ENCODE assay signal across 16 cellular contexts in genomic region chr20:62814060-62814708, GRCh38. TPM values are rescaled to one million over a fixed set of nuclear protein-coding genes. Genes with fewer than 3 reads are reported as not detected.
DNase-seq lines count a peak whose midpoint lies in the region; ATAC-seq, FAIRE-seq and TF ChIP-seq lines count a peak whose summit lies in the region.
"Had no signal": no experiment of that assay in that cellular context is flagged by ENCODE, and none has a peak within 500 bp of the region (broad histone marks: within the 10 kb centered on the region; RNA-seq: fewer than 3 reads in every experiment).

No MANE protein-coding gene starts in this region.

- H3K9me3 Mint-ChIP-seq in natural killer cell treated with Interleukin-12 subunit alpha and Interleukin-12 subunit beta and Interleukin-15 and Interleukin-18, amount 100 ng/mL, for 72 hours: no peaks in the 10 kb centered on the region
- H3K9me3 Mint-ChIP-seq in activated CD4-positive, alpha-beta T cell treated with anti-CD3 and anti-CD28 coated beads, Interleukin-2, amount 10 ng/mL, durations not matched to agents 24 days and 14 days: no peaks in the 10 kb centered on the region
- H3K9me3 Mint-ChIP-seq: GM23338 had no signal

- peak overlapping the region in 10 of 11 experiments; percentile 1 to 99 (median 93); a peak in 15 of 22 replicates for H3K4me2 ChIP-seq in BLaER1 treated with 17β-estradiol and CSF1 and Interleukin-3, amounts not matched to agents 10 nM and 100 nM
- no peak overlapping the region for H3K4me2 ChIP-seq in K562 (ENCODE audit: insufficient read depth, low read length)
- no peak overlapping the region for H3K4me2 ChIP-seq in trophoblast cell (ENCODE audit: low read length)

- no peak overlapping the region for H4K12ac ChIP-seq in trophoblast cell (ENCODE audit: low read depth, low read length)

- FAIRE-seq in HTR-8/SVneo (lab: Jason Lieb, UNC) (peak; percentile 38), K562 (lab: Jason Lieb, UNC) (no peak)
- FAIRE-seq: GM12891 had no signal

- peak overlapping the region; percentile 16 for H2BK12ac ChIP-seq in trophoblast cell (ENCODE audit: low read length)

- H4K91ac ChIP-seq in trophoblast cell (ENCODE audit: low read depth, low read length): peak overlapping the region; percentile 58

- H3K79me1 ChIP-seq in trophoblast cell (ENCODE audit: low read length): peaks cover 28% of the 10 kb centered on the region

- H3K4me1 ChIP-seq in BLaER1 treated with 17β-estradiol and CSF1 and Interleukin-3, amounts not matched to agents 10 nM and 100 nM: peaks cover 70 to 92% (median 79%) of the 10 kb centered on the region in 10 experiments
- peaks cover 3 to 81% of the 10 kb centered on the region in 2 experiments; a peak in 3 of 5 replicates for H3K4me1 ChIP-seq in K562 (replicated peaks in 1 of 2; ENCODE audit: control insufficient read depth in 2 of 2, insufficient read depth in 2 of 2, low read length in 2 of 2)
- peaks cover 33 to 46% of the 10 kb centered on the region in 2 experiments for H3K4me1 ChIP-seq in trophoblast cell (ENCODE audit: control insufficient read depth in 1 of 2, insufficient read depth in 2 of 2, low read length in 2 of 2)

- no peaks in the 10 kb centered on the region for H3K9me3 ChIP-seq in BLaER1 treated with 17β-estradiol and CSF1 and Interleukin-3, amounts not matched to agents 10 nM and 100 nM (replicated peaks in 1 of 11)
- H3K9me3 ChIP-seq in K562 (replicated peaks; ENCODE audit: control insufficient read depth, insufficient read depth, low read depth, low read length) (no peaks in the 10 kb centered on the region), trophoblast cell (ENCODE audit: insufficient read depth, low read depth, low read length) (no peaks in the 10 kb centered on the region)
- H3K9me3 ChIP-seq: SJCRH30 had no signal

- H4K8ac ChIP-seq in trophoblast cell (ENCODE audit: low read depth, low read length): no peak overlapping the region

- no peak for TF ChIP-seq CTCF in K562 (IDR thresholded peaks at IDR 0.05 in 2 of 3, conservative IDR thresholded peaks at IDR 0.05 in 1 of 3; ENCODE audit: insufficient read depth in 2 of 3, low read depth in 1 of 3, low read length in 3 of 3)

- H2BK120ac ChIP-seq in trophoblast cell (ENCODE audit: insufficient read depth, low read length, poor library complexity): no peak overlapping the region

- TF ChIP-seq EP300 in K562 (IDR thresholded peaks at IDR 0.05; ENCODE audit: low read length): no peak

- 0 out of 2 replicates have a peak, but pooled peaks have one; percentile 21 for TF ChIP-seq POLR2A in K562 (conservative IDR thresholded peaks at IDR 0.05)

- ATAC-seq in K562 (peak; percentile 10; the same call in 2 of the 3 replicates), GM21515 (IDR thresholded peaks at IDR 0.05; ENCODE audit: unreplicated experiment) (no peak)
- no peak for ATAC-seq in natural killer cell treated with Interleukin-12 subunit alpha and Interleukin-12 subunit beta and Interleukin-15 and Interleukin-18, amount 100 ng/mL, for 72 hours
- ATAC-seq: GM23338 had no signal

- H2AFZ ChIP-seq in K562 (ENCODE audit: low read depth, low read length) (no peak overlapping the region), trophoblast cell (ENCODE audit: insufficient read depth, low read length, poor library complexity) (no peak overlapping the region)
- H2AFZ ChIP-seq: GM23338 had no signal

- H3K36me3 Mint-ChIP-seq in natural killer cell treated with Interleukin-12 subunit alpha and Interleukin-12 subunit beta and Interleukin-15 and Interleukin-18, amount 100 ng/mL, for 72 hours: no peaks in the 10 kb centered on the region
- peaks cover 21% of the 10 kb centered on the region for H3K36me3 Mint-ChIP-seq in activated CD4-positive, alpha-beta T cell treated with anti-CD3 and anti-CD28 coated beads, Interleukin-2, amount 10 ng/mL, durations not matched to agents 24 days and 14 days (ENCODE audit: low read depth)

- no peak for TF ChIP-seq RAD21 in K562 (CRISPR knock-in tag; conservative IDR thresholded peaks at IDR 0.05 in 1 of 2, IDR thresholded peaks at IDR 0.05 in 1 of 2)

- no peak overlapping the region for H3K27ac Mint-ChIP-seq in natural killer cell treated with Interleukin-12 subunit alpha and Interleukin-12 subunit beta and Interleukin-15 and Interleukin-18, amount 100 ng/mL, for 72 hours
- no peak overlapping the region for H3K27ac Mint-ChIP-seq in activated CD4-positive, alpha-beta T cell treated with anti-CD3 and anti-CD28 coated beads, Interleukin-2, amount 10 ng/mL, durations not matched to agents 24 days and 14 days
- H3K27ac Mint-ChIP-seq: GM23338 had no signal

- in situ Hi-C loops in K562 (cut with MboI): no loop called here

- no peak overlapping the region for H3K4ac ChIP-seq in trophoblast cell (ENCODE audit: low read depth, low read length)

- no peaks in the 10 kb centered on the region for H3K9me1 ChIP-seq in K562 (ENCODE audit: control insufficient read depth, insufficient read depth, low read length)

- peaks cover 46 to 54% (median 50%) of the 10 kb centered on the region in 11 experiments for H3K36me3 ChIP-seq in BLaER1 treated with 17β-estradiol and CSF1 and Interleukin-3, amounts not matched to agents 10 nM and 100 nM
- H3K36me3 ChIP-seq in K562 (ENCODE audit: control insufficient read depth, insufficient read depth, low read length): peaks cover 35% of the 10 kb centered on the region; the same call in 2 of the 3 replicates
- peaks cover 39 to 42% of the 10 kb centered on the region in 2 experiments for H3K36me3 ChIP-seq in trophoblast cell (ENCODE audit: control insufficient read depth in 1 of 2, insufficient read depth in 2 of 2, low read length in 2 of 2)

- 77% methylated on average over 11 of the region's 13 CpGs for WGBS in K562 (ENCODE audit: insufficient coverage, low coverage, missing lambda C conversion rate)
- WGBS in trophoblast cell (ENCODE audit: extremely low coverage, insufficient coverage, insufficient read length): no CpG with 5 or more reads among the region's 13 CpGs

- BruUV-seq in K562 (replicated peaks; lab: Mats Ljungman, UMichigan): no TSS peak

- no peak overlapping the region for H3K14ac ChIP-seq in trophoblast cell (ENCODE audit: low read length)

- no peak overlapping the region for H3K4me3 Mint-ChIP-seq in natural killer cell treated with Interleukin-12 subunit alpha and Interleukin-12 subunit beta and Interleukin-15 and Interleukin-18, amount 100 ng/mL, for 72 hours
- H3K4me3 Mint-ChIP-seq in activated CD4-positive, alpha-beta T cell treated with anti-CD3 and anti-CD28 coated beads, Interleukin-2, amount 10 ng/mL, durations not matched to agents 24 days and 14 days: no peak overlapping the region

- H3K79me2 ChIP-seq in K562 (ENCODE audit: control insufficient read depth, insufficient read depth, low read length) (no peaks in the 10 kb centered on the region), trophoblast cell (ENCODE audit: control insufficient read depth, insufficient read depth, low read length, poor library complexity) (peaks cover 13% of the 10 kb centered on the region)

- intact Hi-C loops in K562 (cut with micrococcal nuclease): no loop called here
- intact Hi-C loops in activated CD4-positive, alpha-beta T cell treated with anti-CD3 and anti-CD28 coated beads, Interleukin-2, amount 10 ng/mL, durations not matched to agents 24 days and 14 days (cut with micrococcal nuclease): no loop called here

- no peak overlapping the region for H2AK5ac ChIP-seq in trophoblast cell (ENCODE audit: low read length)

- peaks cover 0 to 2% of the 10 kb centered on the region in 2 donors for H3K27me3 Mint-ChIP-seq in natural killer cell treated with Interleukin-12 subunit alpha and Interleukin-12 subunit beta and Interleukin-15 and Interleukin-18, amount 100 ng/mL, for 72 hours
- peaks cover 24% of the 10 kb centered on the region for H3K27me3 Mint-ChIP-seq in activated CD4-positive, alpha-beta T cell treated with anti-CD3 and anti-CD28 coated beads, Interleukin-2, amount 10 ng/mL, durations not matched to agents 24 days and 14 days

- POLR2A ChIA-PET in K562 (lab: Yijun Ruan, JAX): interaction anchor here (1.0 to 1.1 kb wide), 2 partner anchors 73 to 180 kb away, joined by 3 read pairs; no protein-coding TSS in a partner anchor

- peaks cover 64 to 98% (median 85%) of the 10 kb centered on the region in 11 experiments for H4K20me1 ChIP-seq in BLaER1 treated with 17β-estradiol and CSF1 and Interleukin-3, amounts not matched to agents 10 nM and 100 nM
- H4K20me1 ChIP-seq in K562 (replicated peaks; ENCODE audit: control insufficient read depth, insufficient read depth, low read length): peaks cover 6% of the 10 kb centered on the region

- H3K4me1 Mint-ChIP-seq in natural killer cell treated with Interleukin-12 subunit alpha and Interleukin-12 subunit beta and Interleukin-15 and Interleukin-18, amount 100 ng/mL, for 72 hours (ENCODE audit: low read depth in 2 of 2): peaks cover 0 to 6% of the 10 kb centered on the region in 2 donors
- peaks cover 2% of the 10 kb centered on the region for H3K4me1 Mint-ChIP-seq in activated CD4-positive, alpha-beta T cell treated with anti-CD3 and anti-CD28 coated beads, Interleukin-2, amount 10 ng/mL, durations not matched to agents 24 days and 14 days

- CTCF ChIA-PET in K562 (lab: Yijun Ruan, JAX; ENCODE audit: low intra/inter-chr PET ratio): no interaction called here

- no peak overlapping the region for H2BK5ac ChIP-seq in trophoblast cell (ENCODE audit: low read depth, low read length, poor library complexity)

- no peak overlapping the region for H3K27ac ChIP-seq in BLaER1 treated with 17β-estradiol and CSF1 and Interleukin-3, amounts not matched to agents 10 nM and 100 nM
- H3K27ac ChIP-seq in K562 (ENCODE audit: extremely low read depth, low read depth, low read length): no peak overlapping the region
- H3K27ac ChIP-seq in trophoblast cell (ENCODE audit: low read depth, low read length): no peak overlapping the region
- H3K27ac ChIP-seq: C4-2B, SJCRH30 had no signal

- peak overlapping the region in 2 of 11 experiments; percentile 13 to 15; a peak in 2 of 22 replicates for H3K9ac ChIP-seq in BLaER1 treated with 17β-estradiol and CSF1 and Interleukin-3, amounts not matched to agents 10 nM and 100 nM
- no peak overlapping the region; a peak in 1 of 4 replicates for H3K9ac ChIP-seq in K562 (ENCODE audit: insufficient read depth in 1 of 2, low read depth in 2 of 2, low read length in 2 of 2)
- no peak overlapping the region for H3K9ac ChIP-seq in trophoblast cell (ENCODE audit: low read length)

- H3K18ac ChIP-seq in trophoblast cell (ENCODE audit: low read length): no peak overlapping the region

- H3K4me3 ChIP-seq in BLaER1 treated with 17β-estradiol and CSF1 and Interleukin-3, amounts not matched to agents 10 nM and 100 nM: no peak overlapping the region
- H3K4me3 ChIP-seq in K562: no peak overlapping the region
- no peak overlapping the region for H3K4me3 ChIP-seq in trophoblast cell (ENCODE audit: low read depth, low read length)
- H3K4me3 ChIP-seq: SJCRH30 had no signal

- H3K27me3 ChIP-seq in BLaER1 treated with 17β-estradiol and CSF1 and Interleukin-3, amounts not matched to agents 10 nM and 100 nM: peaks cover 51 to 58% (median 55%) of the 10 kb centered on the region in 11 experiments
- H3K27me3 ChIP-seq in K562 (ENCODE audit: control insufficient read depth in 2 of 2, insufficient read depth in 2 of 2, low read length in 2 of 2) (peaks cover 0 to 10% of the 10 kb centered on the region in 2 experiments; a peak in 3 of 5 replicates), trophoblast cell (ENCODE audit: insufficient read depth, low read length) (no peaks in the 10 kb centered on the region)
- H3K27me3 ChIP-seq: SJCRH30 had no signal

- H3K23ac ChIP-seq in trophoblast cell (ENCODE audit: low read length): no peak overlapping the region

- DNase-seq in HTR-8/SVneo (ENCODE audit: insufficient read length, low spot score): no peak
- DNase-seq in K562 (ENCODE audit: extremely low read depth in 1 of 4, low spot score in 3 of 4): no peak
- DNase-seq in trophoblast cell: no peak
- no peak for DNase-seq in natural killer cell treated with Interleukin-12 subunit alpha and Interleukin-12 subunit beta and Interleukin-15 and Interleukin-18, amount 100 ng/mL, for 72 hours (ENCODE audit: low spot score)
- no peak for DNase-seq in activated CD4-positive, alpha-beta T cell treated with anti-CD3 and anti-CD28 coated beads, Interleukin-2, amount 10 ng/mL, durations not matched to agents 24 days and 14 days
- no peak for DNase-seq in HuH-7 (ENCODE audit: low spot score)
- DNase-seq: NCI-H1930, NCI-H2171, NCI-H82, SJCRH30 had no signal

RNA-seq across cellular contexts. Expression of gene COL9A3, which starts 2.7 kb away (rescaled TPM):
- 2.5 and 7.3 TPM in 2 replicates for total RNA-seq in K562 (2011; cell fraction: chromatin; rRNA removed; ENCODE audit: low replicate concordance)
- total RNA-seq in K562 (2011; cell fraction: nucleolus; rRNA removed): 4.0 and 4.9 TPM in 2 replicates
- 2.8 and 4.0 TPM in 2 replicates for total RNA-seq in K562 (2011; cell fraction: nucleoplasm; rRNA removed)
- total RNA-seq in K562 (2014; rRNA removed) (0.77 and 1.9 TPM in 2 replicates), K562 (2014; rRNA removed; fragmentation: Illumina TruSeq; extraction: Trizol) (0.18 and 0.51 TPM in 2 replicates), K562 (2015; rRNA removed; fragmentation: Illumina TruSeq; extraction: Trizol) (0.98 and 1.4 TPM in 2 replicates), K562 (2021) (1.3 and 1.7 TPM in 2 replicates)
- polyA plus RNA-seq in K562 (2011; rRNA removed) (1.3 and 2.5 TPM in 2 replicates), K562 (2014; fragmentation: Illumina TruSeq; extraction: Trizol) (0.48 and 0.76 TPM in 2 replicates), K562 (2014; fragmentation: Nextera tagmentation; extraction: Ambion mirVana) (under 1 TPM in 1 of 2 experiments, not detected in 1; 0.14 TPM), K562 (2014; rRNA removed) (3.0 and 3.6 TPM in 2 replicates)
- 1.7 and 1.9 TPM in 2 replicates for polyA plus RNA-seq in K562 (2011; cell fraction: cytosol; rRNA removed)
- 12.1 and 20.8 TPM in 2 replicates for polyA plus RNA-seq in K562 (2011; cell fraction: nucleus; rRNA removed)
- polyA plus RNA-seq in K562 (2012): 2.0 and 3.0 TPM in 2 replicates
- polyA minus RNA-seq in K562 (2011; rRNA and poly(A)+ RNA removed): 0.35 and 0.87 TPM in 2 replicates
- polyA minus RNA-seq in K562 (2011; cell fraction: cytosol; rRNA and poly(A)+ RNA removed): 1.3 TPM in 1 of 2 replicates, not detected in the other
- polyA minus RNA-seq in K562 (2011; cell fraction: nucleus; rRNA and poly(A)+ RNA removed): 1.2 and 2.3 TPM in 2 replicates
- 243 and 264 TPM in 2 replicates for polyA plus RNA-seq in trophoblast cell (2013)
- not detected for total RNA-seq in natural killer cell treated with Interleukin-12 subunit alpha and Interleukin-12 subunit beta and Interleukin-15 and Interleukin-18, amount 100 ng/mL, for 72 hours
- total RNA-seq in activated CD4-positive, alpha-beta T cell treated with anti-CD3 and anti-CD28 coated beads, Interleukin-2, amount 10 ng/mL, durations not matched to agents 24 days and 14 days: 0.47 TPM in 1 of 2 replicates, not detected in the other
- total RNA-seq: LHCN-M2 had no signal

RNA-seq across cellular contexts. Expression of gene OGFR, which starts 9.5 kb away (rescaled TPM):
- total RNA-seq in K562 (2011; cell fraction: chromatin; rRNA removed; ENCODE audit: low replicate concordance): 16.5 and 43.5 TPM in 2 replicates
- 33.8 and 38.4 TPM in 2 replicates for total RNA-seq in K562 (2011; cell fraction: nucleolus; rRNA removed)
- total RNA-seq in K562 (2011; cell fraction: nucleoplasm; rRNA removed): 22.4 and 24.6 TPM in 2 replicates
- 56.3 and 56.5 TPM in 2 replicates for total RNA-seq in K562 (2014; rRNA removed)
- total RNA-seq in K562 (2014; rRNA removed; fragmentation: Illumina TruSeq; extraction: Trizol): 8.9 and 10.3 TPM in 2 replicates
- 17.5 and 18.7 TPM in 2 replicates for total RNA-seq in K562 (2015; rRNA removed; fragmentation: Illumina TruSeq; extraction: Trizol)
- total RNA-seq in K562 (2021): 33.1 and 36.5 TPM in 2 replicates
- polyA plus RNA-seq in K562 (2011; rRNA removed): 23.3 and 25.4 TPM in 2 replicates
- polyA plus RNA-seq in K562 (2011; cell fraction: cytosol; rRNA removed): 15.8 and 36.7 TPM in 2 replicates
- 32.3 and 48.8 TPM in 2 replicates for polyA plus RNA-seq in K562 (2011; cell fraction: nucleus; rRNA removed)
- polyA plus RNA-seq in K562 (2012): 21.1 and 26.0 TPM in 2 replicates
- polyA plus RNA-seq in K562 (2014; fragmentation: Illumina TruSeq; extraction: Trizol): 16.6 and 22.0 TPM in 2 replicates
- polyA plus RNA-seq in K562 (2014; fragmentation: Nextera tagmentation; extraction: Ambion mirVana): under 1 TPM; 0.39 TPM
- 34.2 and 36.7 TPM in 2 replicates for polyA plus RNA-seq in K562 (2014; rRNA removed)
- polyA minus RNA-seq in K562 (2011; rRNA and poly(A)+ RNA removed): 17.7 and 23.1 TPM in 2 replicates
- 19.9 and 22.3 TPM in 2 replicates for polyA minus RNA-seq in K562 (2011; cell fraction: cytosol; rRNA and poly(A)+ RNA removed)
- 8.8 and 9.7 TPM in 2 replicates for polyA minus RNA-seq in K562 (2011; cell fraction: nucleus; rRNA and poly(A)+ RNA removed)
- 31.8 and 32.7 TPM in 2 replicates for polyA plus RNA-seq in trophoblast cell (2013)
- total RNA-seq in natural killer cell treated with Interleukin-12 subunit alpha and Interleukin-12 subunit beta and Interleukin-15 and Interleukin-18, amount 100 ng/mL, for 72 hours: 10 to 100 TPM; 75.9 to 88.7 TPM
- 49.1 and 54.6 TPM in 2 replicates for total RNA-seq in activated CD4-positive, alpha-beta T cell treated with anti-CD3 and anti-CD28 coated beads, Interleukin-2, amount 10 ng/mL, durations not matched to agents 24 days and 14 days

RNA-seq across cellular contexts. Expression of gene MRGBP, which starts 17.9 kb away (rescaled TPM):
- 11.0 and 21.6 TPM in 2 replicates for total RNA-seq in K562 (2011; cell fraction: chromatin; rRNA removed; ENCODE audit: low replicate concordance)
- total RNA-seq in K562 (2011; cell fraction: nucleolus; rRNA removed): 16.4 and 17.2 TPM in 2 replicates
- 12.8 and 15.0 TPM in 2 replicates for total RNA-seq in K562 (2011; cell fraction: nucleoplasm; rRNA removed)
- total RNA-seq in K562 (2014; rRNA removed) (31.3 and 37.0 TPM in 2 replicates), K562 (2014; rRNA removed; fragmentation: Illumina TruSeq; extraction: Trizol) (18.1 TPM in 2 replicates), K562 (2015; rRNA removed; fragmentation: Illumina TruSeq; extraction: Trizol) (25.2 and 25.7 TPM in 2 replicates), K562 (2021) (25.1 and 26.1 TPM in 2 replicates)
- polyA plus RNA-seq in K562 (2011; rRNA removed) (18.7 and 20.7 TPM in 2 replicates), K562 (2014; fragmentation: Illumina TruSeq; extraction: Trizol) (18.4 and 21.0 TPM in 2 replicates), K562 (2014; fragmentation: Nextera tagmentation; extraction: Ambion mirVana) (1 to 10 TPM; 1.9 to 2.8 TPM), K562 (2014; rRNA removed) (26.3 and 26.7 TPM in 2 replicates)
- 20.8 and 28.5 TPM in 2 replicates for polyA plus RNA-seq in K562 (2011; cell fraction: cytosol; rRNA removed)
- polyA plus RNA-seq in K562 (2011; cell fraction: nucleus; rRNA removed): 27.0 and 39.1 TPM in 2 replicates
- polyA plus RNA-seq in K562 (2012): 14.8 and 21.7 TPM in 2 replicates
- 12.7 and 15.7 TPM in 2 replicates for polyA minus RNA-seq in K562 (2011; rRNA and poly(A)+ RNA removed)
- 9.6 and 11.5 TPM in 2 replicates for polyA minus RNA-seq in K562 (2011; cell fraction: cytosol; rRNA and poly(A)+ RNA removed)
- polyA minus RNA-seq in K562 (2011; cell fraction: nucleus; rRNA and poly(A)+ RNA removed): 9.4 and 12.2 TPM in 2 replicates
- polyA plus RNA-seq in trophoblast cell (2013): 13.3 and 13.7 TPM in 2 replicates
- 10 to 100 TPM; 14.4 to 19.3 TPM for total RNA-seq in natural killer cell treated with Interleukin-12 subunit alpha and Interleukin-12 subunit beta and Interleukin-15 and Interleukin-18, amount 100 ng/mL, for 72 hours
- total RNA-seq in activated CD4-positive, alpha-beta T cell treated with anti-CD3 and anti-CD28 coated beads, Interleukin-2, amount 10 ng/mL, durations not matched to agents 24 days and 14 days: 19.4 and 19.6 TPM in 2 replicates

RNA-seq across cellular contexts. Expression of gene TCFL5, which starts 47.4 kb away (rescaled TPM):
- 13.1 and 14.9 TPM in 2 replicates for total RNA-seq in K562 (2011; cell fraction: chromatin; rRNA removed; ENCODE audit: low replicate concordance)
- total RNA-seq in K562 (2011; cell fraction: nucleolus; rRNA removed): 7.5 and 9.5 TPM in 2 replicates
- total RNA-seq in K562 (2011; cell fraction: nucleoplasm; rRNA removed): 8.6 and 8.8 TPM in 2 replicates
- total RNA-seq in K562 (2014; rRNA removed): 11.1 and 11.2 TPM in 2 replicates
- total RNA-seq in K562 (2014; rRNA removed; fragmentation: Illumina TruSeq; extraction: Trizol): 7.4 and 7.9 TPM in 2 replicates
- 9.2 and 10.2 TPM in 2 replicates for total RNA-seq in K562 (2015; rRNA removed; fragmentation: Illumina TruSeq; extraction: Trizol)
- total RNA-seq in K562 (2021): 11.1 and 12.6 TPM in 2 replicates
- 8.5 and 12.2 TPM in 2 replicates for polyA plus RNA-seq in K562 (2011; rRNA removed)
- polyA plus RNA-seq in K562 (2011; cell fraction: cytosol; rRNA removed): 4.3 and 4.4 TPM in 2 replicates
- 8.0 and 8.3 TPM in 2 replicates for polyA plus RNA-seq in K562 (2011; cell fraction: nucleus; rRNA removed)
- polyA plus RNA-seq in K562 (2012): 6.7 and 8.1 TPM in 2 replicates
- 5.9 and 7.9 TPM in 2 replicates for polyA plus RNA-seq in K562 (2014; fragmentation: Illumina TruSeq; extraction: Trizol)
- polyA plus RNA-seq in K562 (2014; fragmentation: Nextera tagmentation; extraction: Ambion mirVana): 1 to 10 TPM in 1 of 2 experiments, under 1 TPM in 1; 1.00 to 1.1 TPM
- polyA plus RNA-seq in K562 (2014; rRNA removed): 9.1 and 10.5 TPM in 2 replicates
- polyA minus RNA-seq in K562 (2011; rRNA and poly(A)+ RNA removed): 6.6 and 6.8 TPM in 2 replicates
- polyA minus RNA-seq in K562 (2011; cell fraction: cytosol; rRNA and poly(A)+ RNA removed): 3.8 and 6.5 TPM in 2 replicates
- polyA minus RNA-seq in K562 (2011; cell fraction: nucleus; rRNA and poly(A)+ RNA removed): 1.9 and 3.9 TPM in 2 replicates
- 4.6 and 5.0 TPM in 2 replicates for polyA plus RNA-seq in trophoblast cell (2013)
- total RNA-seq in natural killer cell treated with Interleukin-12 subunit alpha and Interleukin-12 subunit beta and Interleukin-15 and Interleukin-18, amount 100 ng/mL, for 72 hours: 1 to 10 TPM; 4.1 to 5.9 TPM
- total RNA-seq in activated CD4-positive, alpha-beta T cell treated with anti-CD3 and anti-CD28 coated beads, Interleukin-2, amount 10 ng/mL, durations not matched to agents 24 days and 14 days: 5.8 and 6.2 TPM in 2 replicates

Comparison
In these comparisons a context has a peak if more than half of its experiments do, and no peak if none do; other contexts are left out.
1. H3K4me2 ChIP-seq: peak in BLaER1 treated with 17β-estradiol and CSF1 and Interleukin-3, amounts not matched to agents 10 nM and 100 nM (10 of 11); none in K562 (single experiment) and trophoblast cell (single experiment).